ENCODE assay signal across 29 cellular contexts in the genomic region with DNA sequence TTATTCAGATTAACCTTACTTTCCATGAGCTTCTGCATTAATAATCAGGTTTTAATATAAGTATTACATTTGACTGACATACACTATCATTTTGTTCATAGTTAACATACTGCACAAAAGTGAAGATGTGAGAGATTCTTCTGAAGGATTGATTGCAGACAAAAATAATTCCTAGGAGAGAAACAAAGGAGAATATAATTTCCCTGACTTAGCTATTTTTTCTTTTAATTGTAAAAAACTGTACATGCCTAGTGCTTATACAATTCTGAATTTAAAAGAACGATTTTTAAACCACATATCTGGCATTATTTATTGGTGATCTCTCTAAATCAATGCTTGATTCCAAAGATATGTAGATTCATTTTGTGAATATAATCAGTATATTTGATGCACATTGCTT.
"Had no signal": no experiment of that assay in that cellular context is flagged by ENCODE, and none has a peak within 500 bp of the region (broad histone marks: within the 10 kb centered on the region; RNA-seq: fewer than 3 reads in every experiment).

No MANE protein-coding gene starts in this region.

- H3K27me3 Mint-ChIP-seq: type B pancreatic cell had no signal

- H3K4me1 Mint-ChIP-seq: stimulated activated effector memory CD8-positive, alpha-beta T cell treated with anti-CD3 and anti-CD28 coated beads, Interleukin-12 subunit alpha, Interleukin-12 subunit beta, amount 100 ng/mL, for 72 hours; stimulated activated memory B cell treated with anti-CD40 and anti-IgM and Interleukin-4, amounts not matched to agents 10 μg/mL and 1 μg/mL and 100 μg/mL, for 72 hours; stimulated activated naive B cell treated with anti-CD40 and anti-IgM and Interleukin-4, amounts not matched to agents 10 μg/mL and 1 μg/mL and 100 μg/mL, for 72 hours; stimulated activated naive CD8-positive, alpha-beta T cell treated with anti-CD3 and anti-CD28 coated beads, Interleukin-15, amount 100 ng/mL, for 72 hours had no signal

- H3K9me3 ChIP-seq: suprapubic skin, testis, thoracic aorta, thyroid gland, transverse colon, upper lobe of left lung, upper lobe of right lung, uterus, vagina had no signal

- H3K27ac Mint-ChIP-seq: stimulated activated effector memory CD8-positive, alpha-beta T cell treated with anti-CD3 and anti-CD28 coated beads, Interleukin-12 subunit alpha, Interleukin-12 subunit beta, amount 100 ng/mL, for 72 hours; stimulated activated memory B cell treated with anti-CD40 and anti-IgM and Interleukin-4, amounts not matched to agents 10 μg/mL and 1 μg/mL and 100 μg/mL, for 72 hours; stimulated activated naive B cell treated with anti-CD40 and anti-IgM and Interleukin-4, amounts not matched to agents 10 μg/mL and 1 μg/mL and 100 μg/mL, for 72 hours; stimulated activated naive CD8-positive, alpha-beta T cell treated with anti-CD3 and anti-CD28 coated beads, Interleukin-15, amount 100 ng/mL, for 72 hours; stimulated activated naive CD8-positive, alpha-beta T cell treated with anti-CD3 and anti-CD28 coated beads, Interleukin-15, Interleukin-2, amounts not matched to agents 100 ng/mL and 50 ng/mL, for 24 hours; type B pancreatic cell had no signal

- H3K27ac ChIP-seq: stomach, suprapubic skin, testis, thoracic aorta, thyroid gland, tibial artery, tibial nerve, transverse colon, upper lobe of left lung, upper lobe of right lung, uterus, vagina had no signal

- ATAC-seq: stimulated activated effector memory CD8-positive, alpha-beta T cell treated with anti-CD3 and anti-CD28 coated beads, Interleukin-12 subunit alpha, Interleukin-12 subunit beta, amount 100 ng/mL, for 72 hours; stimulated activated memory B cell treated with anti-CD40 and anti-IgM and Interleukin-4, amounts not matched to agents 10 μg/mL and 1 μg/mL and 100 μg/mL, for 72 hours; stimulated activated naive B cell treated with anti-CD40 and anti-IgM and Interleukin-4, amounts not matched to agents 10 μg/mL and 1 μg/mL and 100 μg/mL, for 72 hours; stimulated activated naive CD8-positive, alpha-beta T cell treated with anti-CD3 and anti-CD28 coated beads, Interleukin-15, amount 100 ng/mL, for 72 hours; stimulated activated naive CD8-positive, alpha-beta T cell treated with anti-CD3 and anti-CD28 coated beads, Interleukin-15, Interleukin-2, amounts not matched to agents 100 U/mL and 50 U/mL, for 24 hours; upper lobe of right lung had no signal

- H3K36me3 ChIP-seq: stomach, suprapubic skin, thoracic aorta, thyroid gland, tibial artery, transverse colon, upper lobe of left lung, upper lobe of right lung, uterus, vagina had no signal

- H3K4me3 ChIP-seq: stomach, suprapubic skin, testis, thoracic aorta, thyroid gland, tibial artery, tibial nerve, transverse colon, upper lobe of left lung, upper lobe of right lung, uterus, vagina had no signal

- H3K4me1 ChIP-seq: stomach, suprapubic skin, testis, thyroid gland, tibial artery, tibial nerve, transverse colon, upper lobe of left lung, upper lobe of right lung, uterus, vagina had no signal

- DNase-seq: stimulated activated CD4-positive, alpha-beta T cell treated with anti-CD3 and anti-CD28 coated beads, Interleukin-2, amount 100 ng/mL, for 48 hours; stimulated activated CD4-positive, alpha-beta T cell treated with anti-CD3 and anti-CD28 coated beads, Interleukin-4, amount 100 ng/mL, for 1 hour; stimulated activated CD4-positive, alpha-beta T cell treated with anti-CD3 and anti-CD28 coated beads, Interleukin-4, amount 100 ng/mL, for 24 hours; stimulated activated CD4-positive, alpha-beta T cell treated with anti-CD3 and anti-CD28 coated beads, Interleukin-4, amount 100 ng/mL, for 4 hours; stimulated activated CD8-positive, alpha-beta memory T cell treated with anti-CD3 and anti-CD28 coated beads, Interleukin-4, amount 100 ng/mL, for 48 hours; stimulated activated naive B cell treated with anti-CD40 and anti-IgM and Interleukin-4, amounts not matched to agents 10 μg/mL and 1 μg/mL and 100 μg/mL, for 72 hours; stimulated activated naive CD4-positive, alpha-beta T cell; stimulated activated naive CD4-positive, alpha-beta T cell treated with Interleukin-2 at 50 U/mL for 16 hours; stimulated activated naive CD8-positive, alpha-beta T cell treated with anti-CD3 and anti-CD28 coated beads, Interleukin-15, amount 100 ng/mL, for 72 hours; stimulated activated naive CD8-positive, alpha-beta T cell treated with anti-CD3 and anti-CD28 coated beads, Interleukin-15, Interleukin-2, amounts not matched to agents 100 U/mL and 50 U/mL, for 24 hours; stomach; substantia nigra; testis; thyroid gland; tibial artery; transverse colon; trophoblast cell; upper lobe of left lung; upper lobe of right lung; uterus had no signal

- H3K9me3 Mint-ChIP-seq: stimulated activated effector memory CD8-positive, alpha-beta T cell treated with anti-CD3 and anti-CD28 coated beads, Interleukin-12 subunit alpha, Interleukin-12 subunit beta, amount 100 ng/mL, for 72 hours; stimulated activated naive CD8-positive, alpha-beta T cell treated with anti-CD3 and anti-CD28 coated beads, Interleukin-15, Interleukin-2, amounts not matched to agents 100 ng/mL and 50 ng/mL, for 24 hours had no signal

- H3K27me3 ChIP-seq: stomach, suprapubic skin, testis, thyroid gland, tibial artery, tibial nerve, transverse colon, upper lobe of left lung, upper lobe of right lung, uterus, vagina had no signal

- H3K36me3 Mint-ChIP-seq: stimulated activated effector memory CD8-positive, alpha-beta T cell treated with anti-CD3 and anti-CD28 coated beads, Interleukin-12 subunit alpha, Interleukin-12 subunit beta, amount 100 ng/mL, for 72 hours; stimulated activated memory B cell treated with anti-CD40 and anti-IgM and Interleukin-4, amounts not matched to agents 10 μg/mL and 1 μg/mL and 100 μg/mL, for 72 hours; stimulated activated naive B cell treated with anti-CD40 and anti-IgM and Interleukin-4, amounts not matched to agents 10 μg/mL and 1 μg/mL and 100 μg/mL, for 72 hours; type B pancreatic cell had no signal

- FAIRE-seq: urothelium cell line had no signal

- H3K4me3 Mint-ChIP-seq: stimulated activated effector memory CD8-positive, alpha-beta T cell treated with anti-CD3 and anti-CD28 coated beads, Interleukin-12 subunit alpha, Interleukin-12 subunit beta, amount 100 ng/mL, for 72 hours; stimulated activated memory B cell treated with anti-CD40 and anti-IgM and Interleukin-4, amounts not matched to agents 10 μg/mL and 1 μg/mL and 100 μg/mL, for 72 hours; stimulated activated naive B cell treated with anti-CD40 and anti-IgM and Interleukin-4, amounts not matched to agents 10 μg/mL and 1 μg/mL and 100 μg/mL, for 72 hours; stimulated activated naive CD8-positive, alpha-beta T cell treated with anti-CD3 and anti-CD28 coated beads, Interleukin-15, amount 100 ng/mL, for 72 hours; stimulated activated naive CD8-positive, alpha-beta T cell treated with anti-CD3 and anti-CD28 coated beads, Interleukin-15, Interleukin-2, amounts not matched to agents 100 ng/mL and 50 ng/mL, for 24 hours; type B pancreatic cell had no signal
